12 cellular contexts compared by ENCODE assay signal in the genomic region with DNA sequence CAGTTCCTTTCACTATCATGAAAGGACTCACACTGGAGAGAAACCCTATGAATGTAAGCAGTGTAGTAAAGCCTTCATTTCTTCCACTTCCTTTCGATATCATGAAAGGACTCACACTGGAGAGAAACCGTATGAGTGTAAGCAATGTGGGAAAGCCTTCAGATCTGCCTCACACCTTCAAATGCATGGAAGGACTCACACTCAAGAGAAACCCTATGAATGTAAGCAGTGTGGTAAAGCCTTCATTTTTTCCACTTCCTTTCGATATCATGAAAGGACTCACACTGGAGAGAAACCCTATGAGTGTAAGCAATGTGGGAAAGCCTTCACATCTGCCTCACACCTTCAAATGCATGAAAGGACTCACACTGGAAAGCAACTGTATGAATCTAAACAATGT. TPM values are rescaled to one million over a fixed set of nuclear protein-coding genes. Genes with fewer than 3 reads are reported as not detected.
DNase-seq lines count a peak whose midpoint lies in the region; ATAC-seq and TF ChIP-seq lines count a peak whose summit lies in the region.
"Not testable (repeated sequence)": the region's sequence is repeated elsewhere in the genome, so short reads cannot be mapped to it uniquely, and the experiment has no call there.
"Had no signal": no experiment of that assay in that cellular context is flagged by ENCODE, and none has a peak within 500 bp of the region (broad histone marks: within the 10 kb centered on the region; RNA-seq: fewer than 3 reads in every experiment).

No MANE protein-coding gene starts in this region.

- not testable (repeated sequence) for H4K20me1 ChIP-seq in GM23338 (replicated peaks; ENCODE audit: insufficient read depth)

- H3K9me3 Mint-ChIP-seq in GM23338 = peaks cover 93% of the 10 kb centered on the region
- peaks cover 6 to 100% (median 71%) of the 10 kb centered on the region in 11 donors for H3K9me3 Mint-ChIP-seq in naive thymus-derived CD4-positive, alpha-beta T cell

- intact Hi-C loops in naive thymus-derived CD4-positive, alpha-beta T cell (cut with micrococcal nuclease) = not testable (repeated sequence)

- peaks cover 36% of the 10 kb centered on the region for H3K36me3 Mint-ChIP-seq in GM23338 (ENCODE audit: low read depth)
- peaks cover 25 to 60% (median 53%) of the 10 kb centered on the region in 5 donors for H3K36me3 Mint-ChIP-seq in naive thymus-derived CD4-positive, alpha-beta T cell

- H2AFZ ChIP-seq in GM23338 = not testable (repeated sequence)

- H3K9me2 ChIP-seq in GM23338 (ENCODE audit: insufficient read depth) = not testable (repeated sequence)

- not testable (repeated sequence) for H3K4me1 ChIP-seq in GM23338 (ENCODE audit: insufficient read depth); HUES64 (ENCODE audit: insufficient read depth, low read length); adipocyte (ENCODE audit: control insufficient read depth, insufficient read depth, low read length); duodenal mucosa (ENCODE audit: control insufficient read depth in 1 of 2, insufficient read depth in 2 of 2, low read length in 2 of 2); liver (ENCODE audit: control insufficient read depth in 4 of 4, insufficient read depth in 4 of 4, low read length in 3 of 4); naive thymus-derived CD4-positive, alpha-beta T cell (ENCODE audit: control insufficient read depth in 2 of 2, insufficient read depth in 2 of 2, low read length in 2 of 2); subcutaneous abdominal adipose tissue (ENCODE audit: control insufficient read depth in 5 of 5, insufficient read depth in 5 of 5, low read length in 5 of 5)

- H3K27ac Mint-ChIP-seq in GM23338; naive thymus-derived CD4-positive, alpha-beta T cell: not testable (repeated sequence)

- POLR2A ChIA-PET in naive thymus-derived CD4-positive, alpha-beta T cell (lab: Charles Lee) = not testable (repeated sequence)

- H3K36me3 ChIP-seq in GM23338 (ENCODE audit: insufficient read depth) (peaks cover 80% of the 10 kb centered on the region), HUES64 (ENCODE audit: insufficient read depth, low read length) (peaks cover 67% of the 10 kb centered on the region), adipocyte (ENCODE audit: control insufficient read depth, insufficient read depth, low read length, severe bottlenecking) (peaks cover 67% of the 10 kb centered on the region), duodenal mucosa (ENCODE audit: control insufficient read depth in 1 of 2, insufficient read depth in 2 of 2, low read length in 2 of 2) (peaks cover 43% of the 10 kb centered on the region in 2 donors), liver (ENCODE audit: control insufficient read depth in 4 of 4, insufficient read depth in 3 of 4, low read depth in 1 of 4, low read length in 3 of 4) (peaks cover 7 to 51% (median 40%) of the 10 kb centered on the region in 4 donors), subcutaneous abdominal adipose tissue (ENCODE audit: control insufficient read depth in 5 of 5, insufficient read depth in 5 of 5, low read length in 5 of 5) (peaks cover 38 to 53% (median 40%) of the 10 kb centered on the region in 5 donors)
- peaks cover 4 to 40% (median 32%) of the 10 kb centered on the region in 3 experiments for H3K36me3 ChIP-seq in naive thymus-derived CD4-positive, alpha-beta T cell (ENCODE audit: control insufficient read depth in 2 of 3, insufficient read depth in 3 of 3, low read length in 3 of 3)

- H3K4me1 Mint-ChIP-seq in GM23338; naive thymus-derived CD4-positive, alpha-beta T cell: not testable (repeated sequence)

- H3K4me3 ChIP-seq in GM23338 = peak overlapping the region; percentile 32; the same call in 1 of the 2 replicates
- H3K4me3 ChIP-seq in HUES64 (ENCODE audit: low read length) = peak overlapping the region; percentile 23
- peak overlapping the region; percentile 53 for H3K4me3 ChIP-seq in adipocyte (ENCODE audit: low read length)
- peak overlapping the region; percentile 16 to 58 for H3K4me3 ChIP-seq in duodenal mucosa (ENCODE audit: low read depth in 1 of 2, low read length in 2 of 2)
- peak overlapping the region in 2 of 3 donors; percentile 48 to 81 for H3K4me3 ChIP-seq in liver (ENCODE audit: low read depth in 1 of 3, low read length in 3 of 3)
- H3K4me3 ChIP-seq in naive thymus-derived CD4-positive, alpha-beta T cell (ENCODE audit: low read length) = peak overlapping the region; percentile 23
- H3K4me3 ChIP-seq in subcutaneous abdominal adipose tissue (ENCODE audit: low read depth in 1 of 5, low read length in 5 of 5) = peak overlapping the region; percentile 42 to 55 (median 45)

- not testable (repeated sequence) for H3K27me3 ChIP-seq in GM23338 (ENCODE audit: insufficient read depth); HUES64 (ENCODE audit: insufficient read depth, low read length); adipocyte (replicated peaks; ENCODE audit: control insufficient read depth, insufficient read depth, low read length); duodenal mucosa (ENCODE audit: control insufficient read depth in 1 of 2, insufficient read depth in 2 of 2, low read length in 2 of 2); liver (ENCODE audit: control insufficient read depth in 4 of 4, insufficient read depth in 4 of 4, low read length in 3 of 4); naive thymus-derived CD4-positive, alpha-beta T cell (ENCODE audit: control insufficient read depth in 2 of 2, insufficient read depth in 2 of 2, low read length in 2 of 2); subcutaneous abdominal adipose tissue (ENCODE audit: control insufficient read depth in 5 of 5, insufficient read depth in 4 of 5, low read length in 5 of 5)

- H3K9me3 ChIP-seq in HUES64 (ENCODE audit: insufficient read depth, low read depth, low read length) = peaks cover 94% of the 10 kb centered on the region
- peaks cover 98% of the 10 kb centered on the region for H3K9me3 ChIP-seq in adipocyte (ENCODE audit: control insufficient read depth, low read length)
- H3K9me3 ChIP-seq in duodenal mucosa (ENCODE audit: control insufficient read depth in 1 of 2, low read length in 2 of 2) = peaks cover 79 to 86% of the 10 kb centered on the region in 2 donors
- H3K9me3 ChIP-seq in liver (ENCODE audit: control insufficient read depth in 4 of 4, low read length in 3 of 4) = peaks cover 62 to 83% (median 63%) of the 10 kb centered on the region in 4 donors
- peaks cover 13 to 96% (median 38%) of the 10 kb centered on the region in 3 experiments for H3K9me3 ChIP-seq in naive thymus-derived CD4-positive, alpha-beta T cell (ENCODE audit: control insufficient read depth in 2 of 3, low read length in 3 of 3)
- H3K9me3 ChIP-seq in subcutaneous abdominal adipose tissue (ENCODE audit: control insufficient read depth in 5 of 5, low read length in 5 of 5) = peaks cover 69 to 97% (median 89%) of the 10 kb centered on the region in 5 donors

- TF ChIP-seq RAD21 in liver (IDR thresholded peaks at IDR 0.05) = not testable (repeated sequence)

- H3K9ac ChIP-seq in HUES64 (ENCODE audit: low read depth, low read length); adipocyte (ENCODE audit: low read length); duodenal mucosa (ENCODE audit: low read depth in 1 of 2, low read length in 2 of 2); liver (ENCODE audit: low read depth in 1 of 2, low read length in 2 of 2); subcutaneous abdominal adipose tissue (ENCODE audit: low read length in 5 of 5): not testable (repeated sequence)

- H3K4me2 ChIP-seq in GM23338 = not testable (repeated sequence)

- H3K4me3 Mint-ChIP-seq in GM23338 = not testable (repeated sequence)
- H3K4me3 Mint-ChIP-seq in naive thymus-derived CD4-positive, alpha-beta T cell = peak overlapping the region in 2 of 10 donors; percentile 6 to 11

- TF ChIP-seq CTCF in GM23338 (conservative IDR thresholded peaks at IDR 0.05; ENCODE audit: low read depth in 2 of 2); liver (IDR thresholded peaks at IDR 0.05; ENCODE audit: low read depth, low read length, missing input control): not testable (repeated sequence)

- CTCF ChIA-PET in naive thymus-derived CD4-positive, alpha-beta T cell (lab: Charles Lee) = not testable (repeated sequence)

- DNase-seq in GM23338 (ENCODE audit: low spot score); adipocyte (ENCODE audit: low read depth); naive thymus-derived CD4-positive, alpha-beta T cell: not testable (repeated sequence)

- not testable (repeated sequence) for H3K79me2 ChIP-seq in GM23338 (replicated peaks; ENCODE audit: insufficient read depth)

- not testable (repeated sequence) for H3F3A ChIP-seq in GM23338 (replicated peaks; ENCODE audit: low read depth)

- not testable (repeated sequence) for H3K27ac ChIP-seq in GM23338 (ENCODE audit: low read depth); HUES64 (ENCODE audit: low read depth, low read length); duodenal mucosa (ENCODE audit: low read depth, low read length); liver (ENCODE audit: low read depth in 1 of 2, low read length in 2 of 2); naive thymus-derived CD4-positive, alpha-beta T cell (ENCODE audit: low read depth, low read length); subcutaneous abdominal adipose tissue (ENCODE audit: low read depth, low read length)

- not testable (repeated sequence) for ATAC-seq in GM23338; naive thymus-derived CD4-positive, alpha-beta T cell

- H3K27me3 Mint-ChIP-seq in GM23338 (ENCODE audit: insufficient read depth, low read depth, poor library complexity); naive thymus-derived CD4-positive, alpha-beta T cell: not testable (repeated sequence)

- 100% methylated on average over 3 of the region's 3 CpGs for WGBS in HUES64
- WGBS in liver = 97% methylated on average over 3 of the region's 3 CpGs

RNA-seq across cellular contexts. Expression of a gene that starts 11.8 kb away (rescaled TPM):
- total RNA-seq in GM23338 (2014; rRNA removed; shearing (Covaris generic)) = 9.7 and 10.5 TPM in 2 replicates
- polyA plus RNA-seq in GM23338 (2016; fragmentation: Nextera tagmentation; extraction: Ambion mirVana) (1.8 and 2.1 TPM in 2 replicates), liver (1 to 10 TPM in 1 of 2 donors, under 1 TPM in 1; 0.72 to 1.4 TPM)
- polyA plus RNA-seq in HUES64 (2013, experiment 1 of 2) = 5.4 TPM
- 6.0 TPM for polyA plus RNA-seq in HUES64 (2013, experiment 2 of 2)
- total RNA-seq in liver = 1 to 10 TPM; 4.4 to 5.6 TPM
- 10 to 100 TPM in 4 of 5 experiments, 1 to 10 TPM in 1; 1.0 to 20.9 (median 15.8) TPM for total RNA-seq in naive thymus-derived CD4-positive, alpha-beta T cell
- polyA plus RNA-seq in naive thymus-derived CD4-positive, alpha-beta T cell = 1 to 10 TPM; 5.9 to 6.6 TPM
- total RNA-seq: H4 had no signal
- polyA plus RNA-seq: A549 had no signal

RNA-seq across cellular contexts. Expression of a gene that starts 23.6 kb away (rescaled TPM):
- 16.4 and 18.6 TPM in 2 replicates for total RNA-seq in GM23338 (2014; rRNA removed; shearing (Covaris generic))
- polyA plus RNA-seq in GM23338 (2016; fragmentation: Nextera tagmentation; extraction: Ambion mirVana) = 7.5 and 8.7 TPM in 2 replicates
- polyA plus RNA-seq in HUES64 (2013, experiment 1 of 2) = 4.3 TPM
- polyA plus RNA-seq in HUES64 (2013, experiment 2 of 2) = 4.4 TPM
- under 1 TPM; 0.25 to 0.33 TPM for total RNA-seq in liver
- polyA plus RNA-seq in liver = not detected
- not detected for total RNA-seq in naive thymus-derived CD4-positive, alpha-beta T cell
- polyA plus RNA-seq in naive thymus-derived CD4-positive, alpha-beta T cell = not detected
- total RNA-seq: HT1080, Peyer's patch had no signal
- polyA plus RNA-seq: A549, CD14-positive monocyte had no signal

RNA-seq across cellular contexts. Expression of a gene that starts 40.9 kb away (rescaled TPM):
- 2.0 and 9.8 TPM in 2 replicates for total RNA-seq in GM23338 (2014; rRNA removed; shearing (Covaris generic))
- polyA plus RNA-seq in GM23338 (2016; fragmentation: Nextera tagmentation; extraction: Ambion mirVana) (3.4 and 4.1 TPM in 2 replicates), liver (1 to 10 TPM; 1.3 to 3.2 TPM)
- 1.4 TPM for polyA plus RNA-seq in HUES64 (2013, experiment 1 of 2)
- polyA plus RNA-seq in HUES64 (2013, experiment 2 of 2) = 2.2 TPM
- 1 to 10 TPM; 1.8 to 4.7 TPM for total RNA-seq in liver
- total RNA-seq in naive thymus-derived CD4-positive, alpha-beta T cell = 1 to 10 TPM in 3 of 5 experiments, under 1 TPM in 2; 0.10 to 2.2 (median 1.2) TPM
- 1 to 10 TPM; 4.9 to 5.8 TPM for polyA plus RNA-seq in naive thymus-derived CD4-positive, alpha-beta T cell
- total RNA-seq: HT1080 had no signal
- polyA plus RNA-seq: A549 had no signal

Comparison
In these comparisons a context has a peak if more than half of its experiments do, and no peak if none do; other contexts are left out.
1. RNA of a gene that starts 23.6 kb away (total RNA-seq): 16.4 to 18.6 TPM in GM23338; 0.25 to 0.33 TPM in liver and not detected in naive thymus-derived CD4-positive, alpha-beta T cell; every median in the first group is over 10 times any median in the second.
2. Peak in every context shown above with its lines, with median percentiles within 50 percentile points of each other: H3K4me3 ChIP-seq.